Comparison of ENCODE assay signal across 1 cellular context in genomic region chr15:64095795-64096485, GRCh38.
TF ChIP-seq lines count a peak whose summit lies in the region.

A gene with protein sequence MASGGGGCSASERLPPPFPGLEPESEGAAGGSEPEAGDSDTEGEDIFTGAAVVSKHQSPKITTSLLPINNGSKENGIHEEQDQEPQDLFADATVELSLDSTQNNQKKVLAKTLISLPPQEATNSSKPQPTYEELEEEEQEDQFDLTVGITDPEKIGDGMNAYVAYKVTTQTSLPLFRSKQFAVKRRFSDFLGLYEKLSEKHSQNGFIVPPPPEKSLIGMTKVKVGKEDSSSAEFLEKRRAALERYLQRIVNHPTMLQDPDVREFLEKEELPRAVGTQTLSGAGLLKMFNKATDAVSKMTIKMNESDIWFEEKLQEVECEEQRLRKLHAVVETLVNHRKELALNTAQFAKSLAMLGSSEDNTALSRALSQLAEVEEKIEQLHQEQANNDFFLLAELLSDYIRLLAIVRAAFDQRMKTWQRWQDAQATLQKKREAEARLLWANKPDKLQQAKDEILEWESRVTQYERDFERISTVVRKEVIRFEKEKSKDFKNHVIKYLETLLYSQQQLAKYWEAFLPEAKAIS (plus strand): TSS chr15:64095982. CDS start chr15:64096014, 32 bp downstream.

TF ChIP-seq in K562, 482 proteins besides CTCF, POLR2A, EP300 and RAD21 (continued from another document and continues in another):
- TF ChIP-seq CLOCK (CRISPR knock-in tag; IDR thresholded peaks at IDR 0.05; ENCODE audit: borderline replicate concordance) (no peak), CREB1 (IDR thresholded peaks at IDR 0.05) (no peak), CREB1 (CRISPR knock-in tag; IDR thresholded peaks at IDR 0.05) (peak; percentile 68; the same call in 1 of the 2 replicates), TBL1XR1 (IDR thresholded peaks at IDR 0.05; ENCODE audit: low read length in 2 of 2) (peak in 1 of 2 experiments; percentile 37; a peak in 2 of 4 replicates), FOXO4 (CRISPR knock-in tag; IDR thresholded peaks at IDR 0.05) (no peak), EP400 (IDR thresholded peaks at IDR 0.05) (peak; percentile 85), ILK (tag; IDR thresholded peaks at IDR 0.05; ENCODE audit: borderline replicate concordance, low read depth) (no peak), NCOA6 (IDR thresholded peaks at IDR 0.05) (peak; percentile 87), ESRRA (IDR thresholded peaks at IDR 0.05; ENCODE audit: borderline replicate concordance, low read depth) (peak; percentile 65; the same call in 1 of the 2 replicates), PTRF (tag; IDR thresholded peaks at IDR 0.05) (no peak), STAG1 (CRISPR knock-in tag; IDR thresholded peaks at IDR 0.05; ENCODE audit: borderline replicate concordance) (peak; percentile 34; the same call in 1 of the 2 replicates), ELF2 (CRISPR knock-in tag; IDR thresholded peaks at IDR 0.05) (peak; percentile 74; the same call in 1 of the 2 replicates), ZBED1 (IDR thresholded peaks at IDR 0.05) (no peak), ZNF766 (CRISPR knock-in tag; conservative IDR thresholded peaks at IDR 0.05) (peak; percentile 39; the same call in 1 of the 2 replicates), MED1 (CRISPR knock-in tag; IDR thresholded peaks at IDR 0.05; ENCODE audit: borderline replicate concordance) (no peak), CXXC5 (CRISPR knock-in tag; IDR thresholded peaks at IDR 0.05) (peak; percentile 93), RBM39 (optimal IDR thresholded peaks at IDR 0.05; ENCODE audit: low read depth, low read length) (no peak), CBFA2T3 (IDR thresholded peaks at IDR 0.05) (no peak), EWSR1 (IDR thresholded peaks at IDR 0.05; ENCODE audit: borderline replicate concordance, low read depth, partially characterized antibody) (no peak), PCBP2 (IDR thresholded peaks at IDR 0.05; ENCODE audit: low read depth, low read length, poor library complexity, severe bottlenecking) (no peak), HCFC1 (IDR thresholded peaks at IDR 0.05; ENCODE audit: low read depth, low read length) (peak; percentile 82), FOXM1 (IDR thresholded peaks at IDR 0.05; ENCODE audit: low read depth) (no peak), FOXM1 (CRISPR knock-in tag; IDR thresholded peaks at IDR 0.05; ENCODE audit: low read depth) (0 out of 2 replicates have a peak, but pooled peaks have one; percentile 47), CBFB (CRISPR knock-in tag; IDR thresholded peaks at IDR 0.05) (0 out of 2 replicates have a peak, but pooled peaks have one; percentile 15), POU5F1 (IDR thresholded peaks at IDR 0.05; ENCODE audit: borderline replicate concordance, low read depth, low read length, partially characterized antibody) (no peak), ZNF274 (IDR thresholded peaks at IDR 0.05; ENCODE audit: borderline replicate concordance, low read depth, low read length) (no peak), TCF3 (CRISPR knock-in tag; IDR thresholded peaks at IDR 0.05) (peak; percentile 31; the same call in 1 of the 2 replicates), ZNF780A (CRISPR knock-in tag; IDR thresholded peaks at IDR 0.05) (no peak), PHB (CRISPR knock-in tag; IDR thresholded peaks at IDR 0.05) (0 out of 2 replicates have a peak, but pooled peaks have one; percentile 20), ADNP (tag; IDR thresholded peaks at IDR 0.05) (no peak), ERF (CRISPR knock-in tag; IDR thresholded peaks at IDR 0.05) (0 out of 2 replicates have a peak, but pooled peaks have one; percentile 74), OTX1 (CRISPR knock-in tag; IDR thresholded peaks at IDR 0.05) (peak; percentile 74; the same call in 1 of the 2 replicates), FOXP4 (CRISPR knock-in tag; IDR thresholded peaks at IDR 0.05; ENCODE audit: borderline replicate concordance) (peak; percentile 89), MCM5 (IDR thresholded peaks at IDR 0.05; ENCODE audit: low read depth) (no peak), ZFX (CRISPR knock-in tag; IDR thresholded peaks at IDR 0.05) (peak; percentile 74), ATF2 (CRISPR knock-in tag; IDR thresholded peaks at IDR 0.05) (no peak)
- TF ChIP-seq, protein P1, sequence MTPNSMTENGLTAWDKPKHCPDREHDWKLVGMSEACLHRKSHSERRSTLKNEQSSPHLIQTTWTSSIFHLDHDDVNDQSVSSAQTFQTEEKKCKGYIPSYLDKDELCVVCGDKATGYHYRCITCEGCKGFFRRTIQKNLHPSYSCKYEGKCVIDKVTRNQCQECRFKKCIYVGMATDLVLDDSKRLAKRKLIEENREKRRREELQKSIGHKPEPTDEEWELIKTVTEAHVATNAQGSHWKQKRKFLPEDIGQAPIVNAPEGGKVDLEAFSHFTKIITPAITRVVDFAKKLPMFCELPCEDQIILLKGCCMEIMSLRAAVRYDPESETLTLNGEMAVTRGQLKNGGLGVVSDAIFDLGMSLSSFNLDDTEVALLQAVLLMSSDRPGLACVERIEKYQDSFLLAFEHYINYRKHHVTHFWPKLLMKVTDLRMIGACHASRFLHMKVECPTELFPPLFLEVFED (CRISPR knock-in tag; conservative IDR thresholded peaks at IDR 0.05), result 0 out of 2 replicates have a peak, but pooled peaks have one; percentile 40
- TF ChIP-seq, protein P2, sequence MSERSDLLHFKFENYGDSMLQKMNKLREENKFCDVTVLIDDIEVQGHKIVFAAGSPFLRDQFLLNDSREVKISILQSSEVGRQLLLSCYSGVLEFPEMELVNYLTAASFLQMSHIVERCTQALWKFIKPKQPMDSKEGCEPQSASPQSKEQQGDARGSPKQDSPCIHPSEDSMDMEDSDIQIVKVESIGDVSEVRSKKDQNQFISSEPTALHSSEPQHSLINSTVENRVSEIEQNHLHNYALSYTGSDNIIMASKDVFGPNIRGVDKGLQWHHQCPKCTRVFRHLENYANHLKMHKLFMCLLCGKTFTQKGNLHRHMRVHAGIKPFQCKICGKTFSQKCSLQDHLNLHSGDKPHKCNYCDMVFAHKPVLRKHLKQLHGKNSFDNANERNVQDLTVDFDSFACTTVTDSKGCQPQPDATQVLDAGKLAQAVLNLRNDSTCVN (CRISPR knock-in tag; IDR thresholded peaks at IDR 0.05), result 0 out of 2 replicates have a peak, but pooled peaks have one; percentile 43
- TF ChIP-seq, protein P3, sequence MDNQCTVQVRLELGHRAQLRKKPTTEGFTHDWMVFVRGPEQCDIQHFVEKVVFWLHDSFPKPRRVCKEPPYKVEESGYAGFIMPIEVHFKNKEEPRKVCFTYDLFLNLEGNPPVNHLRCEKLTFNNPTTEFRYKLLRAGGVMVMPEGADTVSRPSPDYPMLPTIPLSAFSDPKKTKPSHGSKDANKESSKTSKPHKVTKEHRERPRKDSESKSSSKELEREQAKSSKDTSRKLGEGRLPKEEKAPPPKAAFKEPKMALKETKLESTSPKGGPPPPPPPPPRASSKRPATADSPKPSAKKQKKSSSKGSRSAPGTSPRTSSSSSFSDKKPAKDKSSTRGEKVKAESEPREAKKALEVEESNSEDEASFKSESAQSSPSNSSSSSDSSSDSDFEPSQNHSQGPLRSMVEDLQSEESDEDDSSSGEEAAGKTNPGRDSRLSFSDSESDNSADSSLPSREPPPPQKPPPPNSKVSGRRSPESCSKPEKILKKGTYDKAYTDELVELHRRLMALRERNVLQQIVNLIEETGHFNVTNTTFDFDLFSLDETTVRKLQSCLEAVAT (IDR thresholded peaks at IDR 0.05), result peak in 1 of 2 experiments; percentile 70; a peak in 1 of 4 replicates
- TF ChIP-seq, protein P4, sequence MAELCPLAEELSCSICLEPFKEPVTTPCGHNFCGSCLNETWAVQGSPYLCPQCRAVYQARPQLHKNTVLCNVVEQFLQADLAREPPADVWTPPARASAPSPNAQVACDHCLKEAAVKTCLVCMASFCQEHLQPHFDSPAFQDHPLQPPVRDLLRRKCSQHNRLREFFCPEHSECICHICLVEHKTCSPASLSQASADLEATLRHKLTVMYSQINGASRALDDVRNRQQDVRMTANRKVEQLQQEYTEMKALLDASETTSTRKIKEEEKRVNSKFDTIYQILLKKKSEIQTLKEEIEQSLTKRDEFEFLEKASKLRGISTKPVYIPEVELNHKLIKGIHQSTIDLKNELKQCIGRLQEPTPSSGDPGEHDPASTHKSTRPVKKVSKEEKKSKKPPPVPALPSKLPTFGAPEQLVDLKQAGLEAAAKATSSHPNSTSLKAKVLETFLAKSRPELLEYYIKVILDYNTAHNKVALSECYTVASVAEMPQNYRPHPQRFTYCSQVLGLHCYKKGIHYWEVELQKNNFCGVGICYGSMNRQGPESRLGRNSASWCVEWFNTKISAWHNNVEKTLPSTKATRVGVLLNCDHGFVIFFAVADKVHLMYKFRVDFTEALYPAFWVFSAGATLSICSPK (IDR thresholded peaks at IDR 0.05; ENCODE audit: borderline replicate concordance), result 0 out of 2 replicates have a peak, but pooled peaks have one; percentile 28
- TF ChIP-seq, protein P5, sequence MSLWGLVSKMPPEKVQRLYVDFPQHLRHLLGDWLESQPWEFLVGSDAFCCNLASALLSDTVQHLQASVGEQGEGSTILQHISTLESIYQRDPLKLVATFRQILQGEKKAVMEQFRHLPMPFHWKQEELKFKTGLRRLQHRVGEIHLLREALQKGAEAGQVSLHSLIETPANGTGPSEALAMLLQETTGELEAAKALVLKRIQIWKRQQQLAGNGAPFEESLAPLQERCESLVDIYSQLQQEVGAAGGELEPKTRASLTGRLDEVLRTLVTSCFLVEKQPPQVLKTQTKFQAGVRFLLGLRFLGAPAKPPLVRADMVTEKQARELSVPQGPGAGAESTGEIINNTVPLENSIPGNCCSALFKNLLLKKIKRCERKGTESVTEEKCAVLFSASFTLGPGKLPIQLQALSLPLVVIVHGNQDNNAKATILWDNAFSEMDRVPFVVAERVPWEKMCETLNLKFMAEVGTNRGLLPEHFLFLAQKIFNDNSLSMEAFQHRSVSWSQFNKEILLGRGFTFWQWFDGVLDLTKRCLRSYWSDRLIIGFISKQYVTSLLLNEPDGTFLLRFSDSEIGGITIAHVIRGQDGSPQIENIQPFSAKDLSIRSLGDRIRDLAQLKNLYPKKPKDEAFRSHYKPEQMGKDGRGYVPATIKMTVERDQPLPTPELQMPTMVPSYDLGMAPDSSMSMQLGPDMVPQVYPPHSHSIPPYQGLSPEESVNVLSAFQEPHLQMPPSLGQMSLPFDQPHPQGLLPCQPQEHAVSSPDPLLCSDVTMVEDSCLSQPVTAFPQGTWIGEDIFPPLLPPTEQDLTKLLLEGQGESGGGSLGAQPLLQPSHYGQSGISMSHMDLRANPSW (CRISPR knock-in tag; IDR thresholded peaks at IDR 0.05), result no peak
